ENCODE assay signal across 15 cellular contexts in the genomic region with DNA sequence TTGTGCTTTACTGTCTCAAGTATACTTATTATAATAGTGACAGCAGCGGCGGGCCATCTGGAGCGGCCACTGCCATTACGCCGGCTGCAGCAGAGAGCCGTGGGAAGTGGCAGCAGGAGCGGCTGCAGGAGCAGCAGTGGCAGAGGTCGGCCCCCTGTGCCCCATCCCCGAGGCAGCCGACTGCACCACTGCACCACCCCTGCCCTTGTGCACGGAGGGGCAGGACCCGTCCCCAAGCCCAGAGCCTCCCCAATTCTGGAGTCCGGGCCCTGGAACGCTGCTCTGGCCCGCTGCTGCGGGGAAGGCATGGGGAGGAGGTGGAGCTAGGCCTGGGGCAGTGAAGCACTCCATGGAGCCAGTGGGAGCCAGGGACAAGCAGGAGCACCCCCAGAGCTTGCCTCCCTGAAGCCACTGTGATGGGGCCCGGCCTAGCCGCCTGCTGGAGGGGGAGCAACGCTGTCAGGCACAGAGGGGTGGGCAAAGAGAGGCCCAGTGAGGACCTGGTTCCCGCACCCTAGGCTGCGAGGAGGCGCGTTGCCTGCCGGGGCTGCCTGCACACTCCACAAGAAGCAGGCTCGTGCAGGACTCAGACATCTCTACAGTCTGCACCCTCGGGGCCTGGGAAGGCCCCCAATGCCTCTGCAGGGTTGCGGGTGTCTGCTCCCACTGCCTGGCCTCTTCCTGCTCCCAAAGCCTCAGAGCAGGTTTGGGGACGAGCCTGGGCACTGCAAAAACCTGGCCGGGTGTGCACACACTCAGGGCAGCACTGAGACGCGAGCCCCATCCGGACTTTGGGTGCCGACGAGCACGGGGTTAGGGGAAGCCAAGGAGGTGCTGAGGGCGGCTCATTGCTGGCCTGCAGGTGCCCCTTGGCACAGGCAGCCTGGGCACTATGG.
"Had no signal": no experiment of that assay in that cellular context is flagged by ENCODE, and none has a peak within 500 bp of the region (broad histone marks: within the 10 kb centered on the region; RNA-seq: fewer than 3 reads in every experiment).

No MANE protein-coding gene starts in this region.

- H3K9me3 ChIP-seq: stomach, uterus had no signal

- H3K27me3 ChIP-seq: uterus had no signal

- H3K4me3 Mint-ChIP-seq: activated CD4-positive, alpha-beta T cell treated with anti-CD3 and anti-CD28 coated beads, Interleukin-2, amount 10 ng/mL, durations not matched to agents 7 days and 5 days; brain; naive thymus-derived CD4-positive, alpha-beta T cell; T-helper 1 cell treated with Interleukin-12 subunit alpha and Interleukin-12 subunit beta and Interleukin-4 antibody, amounts not matched to agents 30 μg/mL and 1 μg/mL, for 36 hours had no signal

- H3K27ac Mint-ChIP-seq: activated CD4-positive, alpha-beta T cell treated with anti-CD3 and anti-CD28 coated beads, Interleukin-2, amount 10 ng/mL, durations not matched to agents 7 days and 5 days; brain; naive thymus-derived CD4-positive, alpha-beta T cell; T-helper 1 cell treated with Interleukin-12 subunit alpha and Interleukin-12 subunit beta and Interleukin-4 antibody, amounts not matched to agents 30 μg/mL and 1 μg/mL, for 36 hours had no signal

- H3K4me3 ChIP-seq: stomach, uterus had no signal

- H3K4me1 ChIP-seq: stomach, uterus had no signal

- H3K4me1 Mint-ChIP-seq: activated CD4-positive, alpha-beta T cell treated with anti-CD3 and anti-CD28 coated beads, Interleukin-2, amount 10 ng/mL, durations not matched to agents 7 days and 5 days; naive thymus-derived CD4-positive, alpha-beta T cell had no signal

- ATAC-seq: naive thymus-derived CD4-positive, alpha-beta T cell had no signal

- H3K9me3 Mint-ChIP-seq: activated CD4-positive, alpha-beta T cell treated with anti-CD3 and anti-CD28 coated beads, Interleukin-2, amount 10 ng/mL, durations not matched to agents 7 days and 5 days; T-helper 1 cell treated with Interleukin-12 subunit alpha and Interleukin-12 subunit beta and Interleukin-4 antibody, amounts not matched to agents 30 μg/mL and 1 μg/mL, for 36 hours had no signal

- H3K27ac ChIP-seq: stomach, uterus had no signal

- H3K36me3 ChIP-seq: stomach, uterus had no signal

- H3K36me3 Mint-ChIP-seq: brain had no signal

- DNase-seq: activated CD4-positive, alpha-beta T cell treated with anti-CD3 and anti-CD28 coated beads, Interleukin-2, amount 10 ng/mL, durations not matched to agents 7 days and 5 days; activated CD4-positive, CD25-positive, alpha-beta regulatory T cell; activated CD8-positive, alpha-beta memory T cell treated with anti-CD3 and anti-CD28 coated beads for 24 hours; activated naive CD4-positive, alpha-beta T cell treated with anti-CD3 and anti-CD28 coated beads, Interleukin-2, amount 50 U/mL, for 16 hours; activated T-cell treated with anti-CD3 and anti-CD28 coated beads for 4 hours; amniotic stem cell; erythroblast; hypothalamus; naive thymus-derived CD4-positive, alpha-beta T cell; nucleus accumbens; stimulated activated CD4-positive, alpha-beta T cell treated with anti-CD3 and anti-CD28 coated beads, Interleukin-2, amount 100 ng/mL, for 48 hours; stomach; uterus had no signal
